In the genomic region with DNA sequence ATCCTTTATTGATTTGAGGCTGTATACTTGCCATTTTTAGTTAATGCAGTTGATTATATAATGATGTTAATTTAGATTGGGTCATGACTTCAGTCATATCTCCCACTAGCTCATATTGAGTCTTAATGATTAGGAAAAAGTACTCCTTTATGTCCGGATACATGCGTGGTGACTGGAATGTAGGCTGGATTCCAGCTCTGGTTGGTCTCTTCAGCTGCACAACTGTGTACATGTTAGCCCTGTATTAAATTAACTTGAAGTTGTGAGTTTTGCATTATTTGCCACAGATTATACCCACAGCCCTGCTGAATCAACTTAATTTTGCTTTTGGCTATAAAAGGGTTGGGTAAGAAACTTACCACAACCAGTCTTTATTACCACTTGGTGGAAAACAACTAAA, we compare ENCODE assay signal across 18 cellular contexts. TPM values are rescaled to one million over a fixed set of nuclear protein-coding genes. Genes with fewer than 3 reads are reported as not detected.
DNase-seq lines count a peak whose midpoint lies in the region; ATAC-seq, FAIRE-seq and TF ChIP-seq lines count a peak whose summit lies in the region.
"Had no signal": no experiment of that assay in that cellular context is flagged by ENCODE, and none has a peak within 500 bp of the region (broad histone marks: within the 10 kb centered on the region; RNA-seq: fewer than 3 reads in every experiment).

No MANE protein-coding gene starts in this region.

- peaks cover 29% of the 10 kb centered on the region for H3K36me3 ChIP-seq in cardiac muscle cell
- peaks cover 15% of the 10 kb centered on the region for H3K36me3 ChIP-seq in astrocyte (ENCODE audit: insufficient read depth, low read length)
- peaks cover 0 to 43% of the 10 kb centered on the region in 2 donors for H3K36me3 ChIP-seq in gastrocnemius medialis

- peaks cover 20% of the 10 kb centered on the region for H4K20me1 ChIP-seq in astrocyte (ENCODE audit: insufficient read depth, low read length)

- no peak overlapping the region for H3K9ac ChIP-seq in astrocyte (ENCODE audit: low read length)

- DNase-seq in cardiac muscle cell (ENCODE audit: low read depth in 1 of 2, low spot score in 1 of 2) = peak in 1 of 2 donors; percentile 63
- DNase-seq in left cardiac atrium = no peak
- DNase-seq in astrocyte (ENCODE audit: low read depth) = peak; percentile 26
- peak; percentile 45 for DNase-seq in fibroblast of pulmonary artery (ENCODE audit: low read depth)
- DNase-seq in stimulated activated effector memory CD8-positive, alpha-beta T cell treated with anti-CD3 and anti-CD28 coated beads, Interleukin-12 subunit alpha, Interleukin-12 subunit beta, amount 100 ng/mL, for 72 hours (ENCODE audit: low spot score in 2 of 2) = no peak
- no peak for DNase-seq in gastrocnemius medialis
- DNase-seq in hippocampal formation (lab: John Stamatoyannopoulos, UW) = no peak
- DNase-seq: activated naive CD4-positive, alpha-beta T cell treated with anti-CD3 and anti-CD28 coated beads, Interleukin-2, amount 10 ng/mL, durations not matched to agents 7 days and 5 days; central memory CD4-positive, alpha-beta T cell; NCI-H1092; NCI-H526; upper lobe of right lung had no signal

- no peaks in the 10 kb centered on the region for H3K27me3 ChIP-seq in cardiac muscle cell
- H3K27me3 ChIP-seq in astrocyte (ENCODE audit: insufficient read depth, low read length) = no peaks in the 10 kb centered on the region
- no peaks in the 10 kb centered on the region for H3K27me3 ChIP-seq in gastrocnemius medialis
- H3K27me3 ChIP-seq: right atrium auricular region, SJSA1, upper lobe of right lung had no signal

- H3K4me1 Mint-ChIP-seq in astrocyte (ENCODE audit: low read depth, unreplicated experiment) = peaks cover 11% of the 10 kb centered on the region
- peaks cover 29% of the 10 kb centered on the region for H3K4me1 Mint-ChIP-seq in stimulated activated effector memory CD8-positive, alpha-beta T cell treated with anti-CD3 and anti-CD28 coated beads, Interleukin-12 subunit alpha, Interleukin-12 subunit beta, amount 100 ng/mL, for 72 hours

- no peak overlapping the region for H3K4me2 ChIP-seq in astrocyte (ENCODE audit: low read length)

- peaks cover 55% of the 10 kb centered on the region for H3K79me2 ChIP-seq in astrocyte (ENCODE audit: insufficient read depth, low read length)

- FAIRE-seq in astrocyte (lab: Jason Lieb, UNC) = no peak
- FAIRE-seq: islet of Langerhans had no signal

- no peak for TF ChIP-seq POLR2A in gastrocnemius medialis (IDR thresholded peaks at IDR 0.05)

- ATAC-seq in left cardiac atrium = no peak
- no peak for ATAC-seq in stimulated activated effector memory CD8-positive, alpha-beta T cell treated with anti-CD3 and anti-CD28 coated beads, Interleukin-12 subunit alpha, Interleukin-12 subunit beta, amount 100 ng/mL, for 72 hours
- no peak for ATAC-seq in GM21515 (IDR thresholded peaks at IDR 0.05; ENCODE audit: unreplicated experiment)
- ATAC-seq in gastrocnemius medialis = no peak
- ATAC-seq: HCT116, upper lobe of right lung had no signal

- H3K27ac ChIP-seq in cardiac muscle cell (peak overlapping the region; percentile 1), astrocyte (ENCODE audit: low read depth, low read length) (no peak overlapping the region), gastrocnemius medialis (no peak overlapping the region)
- H3K27ac ChIP-seq: right atrium auricular region, SJSA1, upper lobe of right lung had no signal

- in situ Hi-C loops in gastrocnemius medialis (cut with MboI; ENCODE audit: low sequenced_read_pairs in 4 of 4) = no loop called here

- no peak overlapping the region for H3K27ac Mint-ChIP-seq in astrocyte (ENCODE audit: unreplicated experiment)
- H3K27ac Mint-ChIP-seq in stimulated activated effector memory CD8-positive, alpha-beta T cell treated with anti-CD3 and anti-CD28 coated beads, Interleukin-12 subunit alpha, Interleukin-12 subunit beta, amount 100 ng/mL, for 72 hours = peak overlapping the region; percentile 77
- H3K27ac Mint-ChIP-seq: stimulated activated naive CD8-positive, alpha-beta T cell treated with anti-CD3 and anti-CD28 coated beads, Interleukin-15, Interleukin-2, amounts not matched to agents 100 ng/mL and 50 ng/mL, for 24 hours had no signal

- peaks cover 9% of the 10 kb centered on the region for H3K36me3 Mint-ChIP-seq in astrocyte (ENCODE audit: low read depth, unreplicated experiment)
- H3K36me3 Mint-ChIP-seq in stimulated activated effector memory CD8-positive, alpha-beta T cell treated with anti-CD3 and anti-CD28 coated beads, Interleukin-12 subunit alpha, Interleukin-12 subunit beta, amount 100 ng/mL, for 72 hours = peaks cover 98% of the 10 kb centered on the region

- H3K4me3 ChIP-seq in cardiac muscle cell (no peak overlapping the region), astrocyte (ENCODE audit: insufficient read depth, low read depth, low read length) (no peak overlapping the region), fibroblast of pulmonary artery (replicated peaks; ENCODE audit: low read depth, low read length) (no peak overlapping the region), gastrocnemius medialis (no peak overlapping the region)
- H3K4me3 ChIP-seq: right atrium auricular region, SJSA1, upper lobe of right lung had no signal

- H3K4me1 ChIP-seq in cardiac muscle cell (ENCODE audit: low read depth) (no peaks in the 10 kb centered on the region), astrocyte (ENCODE audit: insufficient read depth, low read length) (no peaks in the 10 kb centered on the region), gastrocnemius medialis (peaks cover 11 to 20% of the 10 kb centered on the region in 2 donors)
- H3K4me1 ChIP-seq: SJSA1, upper lobe of right lung had no signal

- no peaks in the 10 kb centered on the region for H3K9me3 ChIP-seq in cardiac muscle cell (ENCODE audit: low read depth)
- no peaks in the 10 kb centered on the region for H3K9me3 ChIP-seq in astrocyte (ENCODE audit: insufficient read depth, low read depth, low read length)
- no peaks in the 10 kb centered on the region for H3K9me3 ChIP-seq in gastrocnemius medialis
- H3K9me3 ChIP-seq: right atrium auricular region, SJSA1, upper lobe of right lung had no signal

- intact Hi-C loops in left cardiac atrium (cut with DNase I) (no loop called here), gastrocnemius medialis (cut with DNase I; ENCODE audit: low total_unique reads) (no loop called here)

- H3K4me3 Mint-ChIP-seq in astrocyte (ENCODE audit: unreplicated experiment) = no peak overlapping the region
- H3K4me3 Mint-ChIP-seq in stimulated activated effector memory CD8-positive, alpha-beta T cell treated with anti-CD3 and anti-CD28 coated beads, Interleukin-12 subunit alpha, Interleukin-12 subunit beta, amount 100 ng/mL, for 72 hours = no peak overlapping the region
- H3K4me3 Mint-ChIP-seq: activated naive CD4-positive, alpha-beta T cell treated with anti-CD3 and anti-CD28 coated beads, Interleukin-2, amount 10 ng/mL, durations not matched to agents 7 days and 5 days; stimulated activated naive CD8-positive, alpha-beta T cell treated with anti-CD3 and anti-CD28 coated beads, Interleukin-15, Interleukin-2, amounts not matched to agents 100 ng/mL and 50 ng/mL, for 24 hours had no signal

- no peak overlapping the region for H2AFZ ChIP-seq in astrocyte (ENCODE audit: low read depth, low read length)

- TF ChIP-seq CTCF in cardiac muscle cell (IDR thresholded peaks at IDR 0.05; ENCODE audit: low read depth, low read length) (no peak), astrocyte (IDR thresholded peaks at IDR 0.05; ENCODE audit: insufficient read depth, low read depth, low read length) (no peak), fibroblast of pulmonary artery (IDR thresholded peaks at IDR 0.05; ENCODE audit: low read length, missing control alignments) (no peak), gastrocnemius medialis (IDR thresholded peaks at IDR 0.05 in 4 of 5, conservative IDR thresholded peaks at IDR 0.05 in 1 of 5) (no peak)

- H3K9me3 Mint-ChIP-seq in astrocyte (ENCODE audit: unreplicated experiment) = no peaks in the 10 kb centered on the region
- H3K9me3 Mint-ChIP-seq in stimulated activated effector memory CD8-positive, alpha-beta T cell treated with anti-CD3 and anti-CD28 coated beads, Interleukin-12 subunit alpha, Interleukin-12 subunit beta, amount 100 ng/mL, for 72 hours = no peaks in the 10 kb centered on the region
- H3K9me3 Mint-ChIP-seq: activated naive CD4-positive, alpha-beta T cell treated with anti-CD3 and anti-CD28 coated beads, Interleukin-2, amount 10 ng/mL, durations not matched to agents 7 days and 5 days; stimulated activated naive CD8-positive, alpha-beta T cell treated with anti-CD3 and anti-CD28 coated beads, Interleukin-15, Interleukin-2, amounts not matched to agents 100 ng/mL and 50 ng/mL, for 24 hours had no signal

- H3K27me3 Mint-ChIP-seq in astrocyte (ENCODE audit: low read depth, unreplicated experiment) = no peaks in the 10 kb centered on the region
- H3K27me3 Mint-ChIP-seq: activated naive CD4-positive, alpha-beta T cell treated with anti-CD3 and anti-CD28 coated beads, Interleukin-2, amount 10 ng/mL, durations not matched to agents 7 days and 5 days; stimulated activated naive CD8-positive, alpha-beta T cell treated with anti-CD3 and anti-CD28 coated beads, Interleukin-15, Interleukin-2, amounts not matched to agents 100 ng/mL and 50 ng/mL, for 24 hours had no signal

RNA-seq across cellular contexts. Expression of a gene that starts 22.5 kb away (rescaled TPM):
- total RNA-seq in cardiac muscle cell (26.4 and 33.0 TPM in 2 replicates), left cardiac atrium (10 to 100 TPM; 19.8 to 32.6 TPM), astrocyte (30.4 and 31.0 TPM in 2 replicates), gastrocnemius medialis (10 to 100 TPM; 29.3 to 41.3 (median 38.2) TPM)
- 96.4 and 115 TPM in 2 replicates for polyA plus RNA-seq in cardiac muscle cell

RNA-seq across cellular contexts. Expression of a gene that starts 38.2 kb away (rescaled TPM):
- total RNA-seq in cardiac muscle cell (175 and 369 TPM in 2 replicates), left cardiac atrium (100 to 1,000 TPM; 111 to 117 TPM), astrocyte (114 and 139 TPM in 2 replicates), gastrocnemius medialis (100 to 1,000 TPM in 1 of 4 donors, 10 to 100 TPM in 3; 43.2 to 122 (median 88.0) TPM)
- polyA plus RNA-seq in cardiac muscle cell = 481 and 620 TPM in 2 replicates

RNA-seq across cellular contexts. Expression of a gene that starts 38.8 kb away (rescaled TPM):
- total RNA-seq in cardiac muscle cell = 319 and 371 TPM in 2 replicates
- 484 and 551 TPM in 2 replicates for polyA plus RNA-seq in cardiac muscle cell
- 100 to 1,000 TPM; 164 to 166 TPM for total RNA-seq in left cardiac atrium
- 292 and 329 TPM in 2 replicates for total RNA-seq in astrocyte
- total RNA-seq in gastrocnemius medialis = 100 to 1,000 TPM in 1 of 4 donors, 10 to 100 TPM in 3; 82.0 to 104 (median 88.2) TPM

Comparison
In these comparisons a context has a peak if more than half of its experiments do, and no peak if none do; other contexts are left out.
1. DNase-seq: peak in astrocyte (single experiment) and fibroblast of pulmonary artery (single experiment); none in left cardiac atrium (single experiment), stimulated activated effector memory CD8-positive, alpha-beta T cell treated with anti-CD3 and anti-CD28 coated beads, Interleukin-12 subunit alpha, Interleukin-12 subunit beta, amount 100 ng/mL, for 72 hours (0 of 2), gastrocnemius medialis (0 of 2) and hippocampal formation (0 of 2).